In genomic region chrX:154547245-154548027, GRCh38 we compare ENCODE assay signal across 8 cellular contexts. TPM values are rescaled to one million over a fixed set of nuclear protein-coding genes. Genes with fewer than 3 reads are reported as not detected.
A peak's percentile ranks its signal among the peaks of the same experiment; 100 is the strongest.
DNase-seq lines count a peak whose midpoint lies in the region; ATAC-seq and TF ChIP-seq lines count a peak whose summit lies in the region.

TSS of gene IKBKG (plus strand) at chrX:154547620. CDS start at chrX:154552003, 4,383 bp downstream.

- peak; percentile 91 for DNase-seq in EH (ENCODE audit: low read depth)
- DNase-seq in H4 (ENCODE audit: low spot score) = peak; percentile 80
- DNase-seq in LoVo (ENCODE audit: low spot score) = peak; percentile 85
- DNase-seq in RWPE2 (ENCODE audit: low spot score) = peak; percentile 85
- DNase-seq in activated T-helper 2 cell treated with anti-CD3 and anti-CD28 coated beads, Interferon-gamma antibody, Interleukin-2, Interleukin-4, amounts not matched to agents 10 μg/mL and 5 μg/mL and 100 μg/mL, durations not matched to agents 14 hours and 24 hours and 36 hours (ENCODE audit: low spot score) = peak; percentile 86
- peak; percentile 82 for DNase-seq in fibroblast of peridontal ligament (ENCODE audit: extremely low read depth)
- DNase-seq in stimulated activated naive CD8-positive, alpha-beta T cell treated with anti-CD3 and anti-CD28 coated beads, Interleukin-15, Interleukin-2, amounts not matched to agents 100 U/mL and 50 U/mL, for 24 hours = peak; percentile 89

- H3K4me3 ChIP-seq in RWPE2 (ENCODE audit: severe bottlenecking) = peak within 1 kb of the TSS; percentile 87

- H3K36me3 Mint-ChIP-seq in activated T-helper 2 cell treated with anti-CD3 and anti-CD28 coated beads, Interferon-gamma antibody, Interleukin-2, Interleukin-4, amounts not matched to agents 10 μg/mL and 5 μg/mL and 100 μg/mL, durations not matched to agents 14 hours and 24 hours and 36 hours (ENCODE audit: low read depth) = peaks cover 44% of the 10 kb centered on the region
- H3K36me3 Mint-ChIP-seq in nephron (ENCODE audit: low read depth) = peaks cover 28% of the 10 kb centered on the region

- peaks cover 24% of the 10 kb centered on the region for H3K4me1 Mint-ChIP-seq in activated T-helper 2 cell treated with anti-CD3 and anti-CD28 coated beads, Interferon-gamma antibody, Interleukin-2, Interleukin-4, amounts not matched to agents 10 μg/mL and 5 μg/mL and 100 μg/mL, durations not matched to agents 14 hours and 24 hours and 36 hours (ENCODE audit: low read depth)
- H3K4me1 Mint-ChIP-seq in nephron = peaks cover 22% of the 10 kb centered on the region

- H3K27me3 ChIP-seq in RWPE2 (ENCODE audit: insufficient read depth, poor library complexity, severe bottlenecking) = no peaks in the 10 kb centered on the region

- H3K27ac Mint-ChIP-seq in activated T-helper 2 cell treated with anti-CD3 and anti-CD28 coated beads, Interferon-gamma antibody, Interleukin-2, Interleukin-4, amounts not matched to agents 10 μg/mL and 5 μg/mL and 100 μg/mL, durations not matched to agents 14 hours and 24 hours and 36 hours = peak within 1 kb of the TSS; percentile 95
- peak within 1 kb of the TSS; percentile 67 to 87 (median 78) for H3K27ac Mint-ChIP-seq in nephron

- ATAC-seq in RWPE2 (ENCODE audit: low read depth) = peak; percentile 79
- ATAC-seq in stimulated activated naive CD8-positive, alpha-beta T cell treated with anti-CD3 and anti-CD28 coated beads, Interleukin-15, Interleukin-2, amounts not matched to agents 100 U/mL and 50 U/mL, for 24 hours = peak; percentile 84

- peak within 1 kb of the TSS; percentile 94 for H3K4me3 Mint-ChIP-seq in activated T-helper 2 cell treated with anti-CD3 and anti-CD28 coated beads, Interferon-gamma antibody, Interleukin-2, Interleukin-4, amounts not matched to agents 10 μg/mL and 5 μg/mL and 100 μg/mL, durations not matched to agents 14 hours and 24 hours and 36 hours (ENCODE audit: low read depth)
- H3K4me3 Mint-ChIP-seq in nephron = peak within 1 kb of the TSS; percentile 84 to 94 (median 92)

- H3K27me3 Mint-ChIP-seq in activated T-helper 2 cell treated with anti-CD3 and anti-CD28 coated beads, Interferon-gamma antibody, Interleukin-2, Interleukin-4, amounts not matched to agents 10 μg/mL and 5 μg/mL and 100 μg/mL, durations not matched to agents 14 hours and 24 hours and 36 hours (ENCODE audit: low read depth) = no peaks in the 10 kb centered on the region
- no peaks in the 10 kb centered on the region for H3K27me3 Mint-ChIP-seq in nephron (ENCODE audit: low read depth)

- no peak for TF ChIP-seq CTCF in RWPE2 (IDR thresholded peaks at IDR 0.05; ENCODE audit: poor library complexity, severe bottlenecking)
- no peak for TF ChIP-seq CTCF in nephron (IDR thresholded peaks at IDR 0.05; ENCODE audit: unreplicated experiment in 3 of 3)

- no peaks in the 10 kb centered on the region for H3K9me3 Mint-ChIP-seq in activated T-helper 2 cell treated with anti-CD3 and anti-CD28 coated beads, Interferon-gamma antibody, Interleukin-2, Interleukin-4, amounts not matched to agents 10 μg/mL and 5 μg/mL and 100 μg/mL, durations not matched to agents 14 hours and 24 hours and 36 hours
- peaks cover 25% of the 10 kb centered on the region for H3K9me3 Mint-ChIP-seq in nephron

- H3K36me3 ChIP-seq in RWPE2 (ENCODE audit: low read depth) = peaks cover 21% of the 10 kb centered on the region

- H3K9me3 ChIP-seq in RWPE2 (ENCODE audit: severe bottlenecking) = no peaks in the 10 kb centered on the region

- intact Hi-C loops in activated T-helper 2 cell treated with anti-CD3 and anti-CD28 coated beads, Interferon-gamma antibody, Interleukin-2, Interleukin-4, amounts not matched to agents 10 μg/mL and 5 μg/mL and 100 μg/mL, durations not matched to agents 14 hours and 24 hours and 36 hours (cut with micrococcal nuclease) = no loop called here

- H3K27ac ChIP-seq in RWPE2 (ENCODE audit: poor library complexity, severe bottlenecking) = peak within 1 kb of the TSS; percentile 88

- H3K4me1 ChIP-seq in RWPE2 (ENCODE audit: insufficient read depth, poor library complexity, severe bottlenecking) = peaks cover 9% of the 10 kb centered on the region

RNA-seq across cellular contexts. Expression of gene IKBKG, which starts in this region (rescaled TPM):
- total RNA-seq in H4 (2014; rRNA removed; shearing (Covaris generic)) = 20.1 and 23.0 TPM in 2 replicates
- 40.5 and 41.7 TPM in 2 replicates for total RNA-seq in activated T-helper 2 cell treated with anti-CD3 and anti-CD28 coated beads, Interferon-gamma antibody, Interleukin-2, Interleukin-4, amounts not matched to agents 10 μg/mL and 5 μg/mL and 100 μg/mL, durations not matched to agents 14 hours and 24 hours and 36 hours

Comparison
In these comparisons a context has a peak if more than half of its experiments do, and no peak if none do; other contexts are left out.
1. Peak in every context shown above with its lines: DNase-seq, ATAC-seq, H3K4me3 ChIP-seq and H3K27ac ChIP-seq.